Comparison of ENCODE assay signal across 1 cellular context in genomic region chr7:23472974-23473847, GRCh38.
TF ChIP-seq lines count a peak whose summit lies in the region.

No MANE protein-coding gene starts in this region.

TF ChIP-seq in SK-N-SH, 30 proteins besides CTCF, POLR2A, EP300 and RAD21 (continued from another document):
- TF ChIP-seq, protein P1, sequence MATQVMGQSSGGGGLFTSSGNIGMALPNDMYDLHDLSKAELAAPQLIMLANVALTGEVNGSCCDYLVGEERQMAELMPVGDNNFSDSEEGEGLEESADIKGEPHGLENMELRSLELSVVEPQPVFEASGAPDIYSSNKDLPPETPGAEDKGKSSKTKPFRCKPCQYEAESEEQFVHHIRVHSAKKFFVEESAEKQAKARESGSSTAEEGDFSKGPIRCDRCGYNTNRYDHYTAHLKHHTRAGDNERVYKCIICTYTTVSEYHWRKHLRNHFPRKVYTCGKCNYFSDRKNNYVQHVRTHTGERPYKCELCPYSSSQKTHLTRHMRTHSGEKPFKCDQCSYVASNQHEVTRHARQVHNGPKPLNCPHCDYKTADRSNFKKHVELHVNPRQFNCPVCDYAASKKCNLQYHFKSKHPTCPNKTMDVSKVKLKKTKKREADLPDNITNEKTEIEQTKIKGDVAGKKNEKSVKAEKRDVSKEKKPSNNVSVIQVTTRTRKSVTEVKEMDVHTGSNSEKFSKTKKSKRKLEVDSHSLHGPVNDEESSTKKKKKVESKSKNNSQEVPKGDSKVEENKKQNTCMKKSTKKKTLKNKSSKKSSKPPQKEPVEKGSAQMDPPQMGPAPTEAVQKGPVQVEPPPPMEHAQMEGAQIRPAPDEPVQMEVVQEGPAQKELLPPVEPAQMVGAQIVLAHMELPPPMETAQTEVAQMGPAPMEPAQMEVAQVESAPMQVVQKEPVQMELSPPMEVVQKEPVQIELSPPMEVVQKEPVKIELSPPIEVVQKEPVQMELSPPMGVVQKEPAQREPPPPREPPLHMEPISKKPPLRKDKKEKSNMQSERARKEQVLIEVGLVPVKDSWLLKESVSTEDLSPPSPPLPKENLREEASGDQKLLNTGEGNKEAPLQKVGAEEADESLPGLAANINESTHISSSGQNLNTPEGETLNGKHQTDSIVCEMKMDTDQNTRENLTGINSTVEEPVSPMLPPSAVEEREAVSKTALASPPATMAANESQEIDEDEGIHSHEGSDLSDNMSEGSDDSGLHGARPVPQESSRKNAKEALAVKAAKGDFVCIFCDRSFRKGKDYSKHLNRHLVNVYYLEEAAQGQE (IDR thresholded peaks at IDR 0.05; ENCODE audit: low read depth, low read length): no peak
- no peak for TF ChIP-seq NRF1 (IDR thresholded peaks at IDR 0.05; ENCODE audit: low read depth, low read length)
- TF ChIP-seq ELF1 (IDR thresholded peaks at IDR 0.05): no peak
- TF ChIP-seq, protein P2, sequence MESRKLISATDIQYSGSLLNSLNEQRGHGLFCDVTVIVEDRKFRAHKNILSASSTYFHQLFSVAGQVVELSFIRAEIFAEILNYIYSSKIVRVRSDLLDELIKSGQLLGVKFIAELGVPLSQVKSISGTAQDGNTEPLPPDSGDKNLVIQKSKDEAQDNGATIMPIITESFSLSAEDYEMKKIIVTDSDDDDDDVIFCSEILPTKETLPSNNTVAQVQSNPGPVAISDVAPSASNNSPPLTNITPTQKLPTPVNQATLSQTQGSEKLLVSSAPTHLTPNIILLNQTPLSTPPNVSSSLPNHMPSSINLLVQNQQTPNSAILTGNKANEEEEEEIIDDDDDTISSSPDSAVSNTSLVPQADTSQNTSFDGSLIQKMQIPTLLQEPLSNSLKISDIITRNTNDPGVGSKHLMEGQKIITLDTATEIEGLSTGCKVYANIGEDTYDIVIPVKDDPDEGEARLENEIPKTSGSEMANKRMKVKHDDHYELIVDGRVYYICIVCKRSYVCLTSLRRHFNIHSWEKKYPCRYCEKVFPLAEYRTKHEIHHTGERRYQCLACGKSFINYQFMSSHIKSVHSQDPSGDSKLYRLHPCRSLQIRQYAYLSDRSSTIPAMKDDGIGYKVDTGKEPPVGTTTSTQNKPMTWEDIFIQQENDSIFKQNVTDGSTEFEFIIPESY (IDR thresholded peaks at IDR 0.05; ENCODE audit: borderline replicate concordance, low read depth): no peak
- TF ChIP-seq YY1 (IDR thresholded peaks at IDR 0.05; ENCODE audit: low read depth): peak; percentile 10; the same call in 1 of the 2 replicates
- TF ChIP-seq POLR2AphosphoS5 (IDR thresholded peaks at IDR 0.05; ENCODE audit: low read depth, low read length): 0 out of 2 replicates have a peak, but pooled peaks have one; percentile 14
- 0 out of 2 replicates have a peak, but pooled peaks have one; percentile 7 for TF ChIP-seq JUND (IDR thresholded peaks at IDR 0.05)
- TF ChIP-seq GABPA (IDR thresholded peaks at IDR 0.05; ENCODE audit: low read depth): no peak
- TF ChIP-seq, protein P3, sequence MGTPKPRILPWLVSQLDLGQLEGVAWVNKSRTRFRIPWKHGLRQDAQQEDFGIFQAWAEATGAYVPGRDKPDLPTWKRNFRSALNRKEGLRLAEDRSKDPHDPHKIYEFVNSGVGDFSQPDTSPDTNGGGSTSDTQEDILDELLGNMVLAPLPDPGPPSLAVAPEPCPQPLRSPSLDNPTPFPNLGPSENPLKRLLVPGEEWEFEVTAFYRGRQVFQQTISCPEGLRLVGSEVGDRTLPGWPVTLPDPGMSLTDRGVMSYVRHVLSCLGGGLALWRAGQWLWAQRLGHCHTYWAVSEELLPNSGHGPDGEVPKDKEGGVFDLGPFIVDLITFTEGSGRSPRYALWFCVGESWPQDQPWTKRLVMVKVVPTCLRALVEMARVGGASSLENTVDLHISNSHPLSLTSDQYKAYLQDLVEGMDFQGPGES (IDR thresholded peaks at IDR 0.05; ENCODE audit: low read depth, low read length): no peak
- no peak for TF ChIP-seq FOXM1 (IDR thresholded peaks at IDR 0.05; ENCODE audit: low read depth)
- TF ChIP-seq, protein P4, sequence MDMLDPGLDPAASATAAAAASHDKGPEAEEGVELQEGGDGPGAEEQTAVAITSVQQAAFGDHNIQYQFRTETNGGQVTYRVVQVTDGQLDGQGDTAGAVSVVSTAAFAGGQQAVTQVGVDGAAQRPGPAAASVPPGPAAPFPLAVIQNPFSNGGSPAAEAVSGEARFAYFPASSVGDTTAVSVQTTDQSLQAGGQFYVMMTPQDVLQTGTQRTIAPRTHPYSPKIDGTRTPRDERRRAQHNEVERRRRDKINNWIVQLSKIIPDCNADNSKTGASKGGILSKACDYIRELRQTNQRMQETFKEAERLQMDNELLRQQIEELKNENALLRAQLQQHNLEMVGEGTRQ (IDR thresholded peaks at IDR 0.05; ENCODE audit: borderline replicate concordance, low read depth, low read length): no peak
TF ChIP-seq in SK-N-SH: peak in this region for 4.
